ENCODE assay signal across 21 cellular contexts in the genomic region with DNA sequence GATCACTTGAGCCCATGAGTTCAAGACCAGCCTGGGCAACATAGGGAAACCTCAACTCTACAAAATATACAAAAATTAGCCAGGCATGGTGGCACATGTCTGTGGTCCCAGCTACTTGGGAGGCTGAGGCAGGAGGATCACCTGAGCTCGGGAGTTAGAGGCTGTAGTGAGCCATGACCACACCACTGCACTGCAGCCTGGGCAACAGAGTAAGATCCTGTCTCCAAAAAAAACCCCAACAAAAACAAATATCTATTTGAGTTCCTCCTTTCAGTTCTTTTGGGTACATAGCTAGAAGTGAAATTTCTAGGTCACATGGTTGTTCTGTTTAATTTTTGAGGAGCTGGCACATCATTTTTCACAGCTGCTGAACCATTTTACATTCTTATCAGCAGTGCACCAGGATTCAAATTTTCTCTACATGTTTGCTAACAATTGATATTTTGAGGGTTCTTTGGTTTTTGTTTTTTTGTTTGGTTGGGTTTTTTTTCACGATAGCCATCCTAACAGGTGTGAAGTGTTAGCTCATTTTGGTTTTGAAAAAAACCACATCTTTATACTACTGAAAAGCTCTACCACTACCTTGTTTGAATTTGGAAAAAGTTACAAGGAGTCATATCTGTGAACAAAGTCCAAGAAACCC.
A peak's percentile ranks its signal among the peaks of the same experiment; 100 is the strongest.
DNase-seq lines count a peak whose midpoint lies in the region; ATAC-seq and TF ChIP-seq lines count a peak whose summit lies in the region.
"Had no signal": no experiment of that assay in that cellular context is flagged by ENCODE, and none has a peak within 500 bp of the region (broad histone marks: within the 10 kb centered on the region; RNA-seq: fewer than 3 reads in every experiment).

No MANE protein-coding gene starts in this region.

- TF ChIP-seq CTCF in omental fat pad (IDR thresholded peaks at IDR 0.05) = no peak

- DNase-seq in activated T-cell treated with anti-CD3 and anti-CD28 coated beads, Interleukin-2, amount 50 U/mL, for 4 hours = no peak
- DNase-seq in NCI-H748 treated with DMSO at 0.1 percent for 48 hours (lab: John Stamatoyannopoulos, UW) (no peak), omental fat pad (ENCODE audit: low spot score) (no peak)
- no peak for DNase-seq in activated CD4-positive, CD25-positive, alpha-beta regulatory T cell (lab: John Stamatoyannopoulos, UW)
- DNase-seq: activated CD4-positive, alpha-beta memory T cell treated with anti-CD3 and anti-CD28 coated beads, Interleukin-2, amount 10 ng/mL, durations not matched to agents 7 days and 5 days; activated T-cell treated with anti-CD3 and anti-CD28 coated beads, Interleukin-2, amount 50 U/mL, for 24 hours; CD4-positive, alpha-beta memory T cell; DMS53; effector CD8-positive, alpha-beta T cell; left cardiac atrium; natural killer cell; NCI-H1417 treated with DMSO at 0.1 percent for 48 hours; NCI-H524 treated with DMSO at 0.1 percent for 48 hours; stimulated activated naive CD8-positive, alpha-beta T cell treated with anti-CD3 and anti-CD28 coated beads, Interleukin-15, amount 100 ng/mL, for 72 hours; transverse colon; WERI-Rb-1 had no signal

- H3K27ac Mint-ChIP-seq in activated T-helper 17 cell treated with anti-CD3 and anti-CD28 coated beads, Interleukin-2, amount 50 U/mL, for 72 hours = no peak overlapping the region
- H3K27ac Mint-ChIP-seq: activated CD4-positive, alpha-beta memory T cell treated with anti-CD3 and anti-CD28 coated beads, Interleukin-2, amount 10 ng/mL, durations not matched to agents 7 days and 5 days; activated naive CD4-positive, alpha-beta T cell treated with anti-CD3 and anti-CD28 coated beads, Interleukin-2, amount 50 U/mL, for 24 hours; activated T-cell treated with anti-CD3 and anti-CD28 coated beads, Interleukin-2, amount 50 U/mL, for 24 hours; natural killer cell; stimulated activated naive CD8-positive, alpha-beta T cell treated with anti-CD3 and anti-CD28 coated beads, Interleukin-15, amount 100 ng/mL, for 72 hours had no signal

- no peaks in the 10 kb centered on the region for H3K9me3 Mint-ChIP-seq in activated T-helper 17 cell treated with anti-CD3 and anti-CD28 coated beads, Interleukin-2, amount 50 U/mL, for 72 hours
- no peaks in the 10 kb centered on the region for H3K9me3 Mint-ChIP-seq in activated T-cell treated with anti-CD3 and anti-CD28 coated beads, Interleukin-2, amount 50 U/mL, for 4 hours
- H3K9me3 Mint-ChIP-seq: activated CD4-positive, alpha-beta memory T cell treated with anti-CD3 and anti-CD28 coated beads, Interleukin-2, amount 10 ng/mL, durations not matched to agents 7 days and 5 days; activated naive CD4-positive, alpha-beta T cell treated with anti-CD3 and anti-CD28 coated beads, Interleukin-2, amount 50 U/mL, for 24 hours; activated T-cell treated with anti-CD3 and anti-CD28 coated beads, Interleukin-2, amount 50 U/mL, for 24 hours; CD4-positive, alpha-beta memory T cell; natural killer cell; stimulated activated naive CD8-positive, alpha-beta T cell treated with anti-CD3 and anti-CD28 coated beads, Interleukin-15, amount 100 ng/mL, for 72 hours had no signal

- no peaks in the 10 kb centered on the region for H3K36me3 Mint-ChIP-seq in activated T-helper 17 cell treated with anti-CD3 and anti-CD28 coated beads, Interleukin-2, amount 50 U/mL, for 72 hours (ENCODE audit: low read depth)
- H3K36me3 Mint-ChIP-seq in activated T-cell treated with anti-CD3 and anti-CD28 coated beads, Interleukin-2, amount 50 U/mL, for 4 hours (ENCODE audit: insufficient read depth) = no peaks in the 10 kb centered on the region
- H3K36me3 Mint-ChIP-seq: activated naive CD4-positive, alpha-beta T cell treated with anti-CD3 and anti-CD28 coated beads, Interleukin-2, amount 50 U/mL, for 24 hours; CD4-positive, alpha-beta memory T cell; natural killer cell had no signal

- H3K4me3 Mint-ChIP-seq in activated T-helper 17 cell treated with anti-CD3 and anti-CD28 coated beads, Interleukin-2, amount 50 U/mL, for 72 hours = no peak overlapping the region
- no peak overlapping the region for H3K4me3 Mint-ChIP-seq in activated T-cell treated with anti-CD3 and anti-CD28 coated beads, Interleukin-2, amount 50 U/mL, for 4 hours
- H3K4me3 Mint-ChIP-seq: activated CD4-positive, alpha-beta memory T cell treated with anti-CD3 and anti-CD28 coated beads, Interleukin-2, amount 10 ng/mL, durations not matched to agents 7 days and 5 days; activated naive CD4-positive, alpha-beta T cell treated with anti-CD3 and anti-CD28 coated beads, Interleukin-2, amount 50 U/mL, for 24 hours; activated T-cell treated with anti-CD3 and anti-CD28 coated beads, Interleukin-2, amount 50 U/mL, for 24 hours; CD4-positive, alpha-beta memory T cell; natural killer cell; stimulated activated naive CD8-positive, alpha-beta T cell treated with anti-CD3 and anti-CD28 coated beads, Interleukin-15, amount 100 ng/mL, for 72 hours had no signal

- peaks cover 3% of the 10 kb centered on the region for H3K27me3 Mint-ChIP-seq in activated T-helper 17 cell treated with anti-CD3 and anti-CD28 coated beads, Interleukin-2, amount 50 U/mL, for 72 hours
- no peaks in the 10 kb centered on the region for H3K27me3 Mint-ChIP-seq in activated T-cell treated with anti-CD3 and anti-CD28 coated beads, Interleukin-2, amount 50 U/mL, for 4 hours (ENCODE audit: low read depth)

- peak; percentile 60 for ATAC-seq in GM18909 (IDR thresholded peaks at IDR 0.05; ENCODE audit: poor library complexity, unreplicated experiment)
- ATAC-seq in GM21423 (IDR thresholded peaks at IDR 0.05; ENCODE audit: unreplicated experiment) = peak; percentile 59
- ATAC-seq in HG02938 (IDR thresholded peaks at IDR 0.05; ENCODE audit: unreplicated experiment) = peak; percentile 60
- peak; percentile 29 for ATAC-seq in activated T-helper 17 cell treated with anti-CD3 and anti-CD28 coated beads, Interleukin-2, amount 50 U/mL, for 72 hours (replicated peaks)
- no peak for ATAC-seq in activated T-cell treated with anti-CD3 and anti-CD28 coated beads, Interleukin-2, amount 50 U/mL, for 4 hours
- ATAC-seq in omental fat pad (ENCODE audit: low FRiP score) = no peak
- ATAC-seq: left cardiac atrium; natural killer cell; stimulated activated naive CD8-positive, alpha-beta T cell treated with anti-CD3 and anti-CD28 coated beads, Interleukin-15, amount 100 ng/mL, for 72 hours had no signal

- H3K4me1 Mint-ChIP-seq in activated T-helper 17 cell treated with anti-CD3 and anti-CD28 coated beads, Interleukin-2, amount 50 U/mL, for 72 hours = peaks cover 5% of the 10 kb centered on the region
- no peaks in the 10 kb centered on the region for H3K4me1 Mint-ChIP-seq in activated T-cell treated with anti-CD3 and anti-CD28 coated beads, Interleukin-2, amount 50 U/mL, for 4 hours (ENCODE audit: low read depth)
- H3K4me1 Mint-ChIP-seq: activated CD4-positive, alpha-beta memory T cell treated with anti-CD3 and anti-CD28 coated beads, Interleukin-2, amount 10 ng/mL, durations not matched to agents 7 days and 5 days; activated naive CD4-positive, alpha-beta T cell treated with anti-CD3 and anti-CD28 coated beads, Interleukin-2, amount 50 U/mL, for 24 hours; natural killer cell had no signal

Comparison
In these comparisons a context has a peak if more than half of its experiments do, and no peak if none do; other contexts are left out.
1. ATAC-seq: peak in GM18909 (single experiment), GM21423 (single experiment), HG02938 (single experiment) and activated T-helper 17 cell treated with anti-CD3 and anti-CD28 coated beads, Interleukin-2, amount 50 U/mL, for 72 hours (single experiment); none in activated T-cell treated with anti-CD3 and anti-CD28 coated beads, Interleukin-2, amount 50 U/mL, for 4 hours (0 of 2) and omental fat pad (single experiment).